ENCODE assay signal across 1 cellular context in genomic region chr20:25308671-25309394, GRCh38.
TF ChIP-seq lines count a peak whose summit lies in the region.

No MANE protein-coding gene starts in this region.

TF ChIP-seq in WTC11, 78 proteins besides CTCF, POLR2A, EP300 and RAD21 (continued from another document):
- TF ChIP-seq CBFB (CRISPR knock-in tag; IDR thresholded peaks at IDR 0.05; ENCODE audit: low read depth): no peak
- TF ChIP-seq GTF2I (CRISPR knock-in tag; conservative IDR thresholded peaks at IDR 0.05): no peak
- TF ChIP-seq ATF3 (CRISPR knock-in tag; conservative IDR thresholded peaks at IDR 0.05): no peak
- TF ChIP-seq SOX15 (CRISPR knock-in tag; IDR thresholded peaks at IDR 0.05): no peak
- no peak for TF ChIP-seq IRF2 (CRISPR knock-in tag; IDR thresholded peaks at IDR 0.05; ENCODE audit: borderline replicate concordance, low read depth)
- no peak for TF ChIP-seq ZNF219 (CRISPR knock-in tag; IDR thresholded peaks at IDR 0.05; ENCODE audit: borderline replicate concordance)
- no peak for TF ChIP-seq ZNF512 (CRISPR knock-in tag; IDR thresholded peaks at IDR 0.05; ENCODE audit: borderline replicate concordance)
- no peak for TF ChIP-seq RELA (CRISPR knock-in tag; IDR thresholded peaks at IDR 0.05; ENCODE audit: borderline replicate concordance)
